ENCODE assay signal across 8 cellular contexts in the genomic region with DNA sequence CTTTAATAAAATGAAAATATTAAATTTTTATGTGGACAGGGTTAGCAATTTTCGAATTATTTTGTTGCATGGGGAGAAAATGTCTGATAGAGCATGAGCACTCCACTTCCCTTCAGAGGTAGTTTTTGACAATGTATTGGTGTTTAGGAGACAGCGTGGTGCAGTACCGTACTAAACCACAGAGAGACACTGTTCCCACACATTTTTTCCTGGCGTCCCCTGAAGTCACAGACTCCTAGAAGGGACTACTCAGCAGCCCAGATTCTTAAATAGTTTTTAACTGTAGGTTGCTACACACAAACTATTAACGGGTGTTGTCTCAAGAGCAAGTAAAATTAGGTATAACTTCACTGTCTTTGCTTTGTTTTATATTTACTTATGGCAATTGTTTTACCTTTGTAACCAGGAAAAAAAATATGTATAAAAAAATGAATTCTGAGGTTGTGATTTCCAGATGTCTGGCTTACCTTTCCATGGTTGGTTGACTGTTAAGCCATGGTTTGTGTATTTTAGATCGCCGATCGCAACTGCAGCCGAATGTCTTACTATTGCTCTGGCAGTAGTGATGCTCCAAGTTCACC.
DNase-seq lines count a peak whose midpoint lies in the region; FAIRE-seq and TF ChIP-seq lines count a peak whose summit lies in the region.

No MANE protein-coding gene starts in this region.

- TF ChIP-seq CTCF in foreskin fibroblast (IDR thresholded peaks at IDR 0.05; ENCODE audit: low read depth, low read length), result peak; percentile 79

- TF ChIP-seq POLR2A in GM12891 (IDR thresholded peaks at IDR 0.05; ENCODE audit: low read depth, low read length), result no peak

- DNase-seq in AG08396 (ENCODE audit: low spot score), result peak; percentile 52
- DNase-seq in GM12891 (ENCODE audit: insufficient read length, low spot score), result no peak
- DNase-seq in NCI-H2107 treated with DMSO at 0.1 percent for 48 hours (lab: John Stamatoyannopoulos, UW; ENCODE audit: unreplicated experiment), result peak; percentile 33
- peak; percentile 11 for DNase-seq in activated CD4-positive, alpha-beta T cell treated with anti-CD3 and anti-CD28 coated beads, Interleukin-2, amount 50 U/mL, for 1 hour
- peak; percentile 4 to 33 for DNase-seq in foreskin fibroblast
- DNase-seq in nucleus accumbens (lab: John Stamatoyannopoulos, UW), result peak in 39 of 56 donors; percentile 1 to 71 (median 20)
- DNase-seq in OCI-M2 (lab: John Stamatoyannopoulos, UW; ENCODE audit: unreplicated experiment), result no peak
- DNase-seq in 8988T, result no peak

- H3K4me3 ChIP-seq in foreskin fibroblast (ENCODE audit: low read depth in 1 of 2, low read length in 2 of 2), result no peak overlapping the region

- peak; percentile 28 for FAIRE-seq in GM12891 (lab: Jason Lieb, UNC)

TF ChIP-seq in GM12891, 5 proteins besides CTCF, POLR2A, EP300 and RAD21:
- TF ChIP-seq POU2F2 (IDR thresholded peaks at IDR 0.05; ENCODE audit: low read depth, low read length) (no peak), PAX5 (IDR thresholded peaks at IDR 0.05; ENCODE audit: insufficient read depth, low read length, severe bottlenecking) (no peak), TAF1 (IDR thresholded peaks at IDR 0.05; ENCODE audit: low read depth, low read length) (no peak), POLR2AphosphoS5 (IDR thresholded peaks at IDR 0.05; ENCODE audit: low read depth, low read length) (no peak), SPI1 (IDR thresholded peaks at IDR 0.05; ENCODE audit: low read depth, low read length) (no peak)

Comparison
In these comparisons a context has a peak if more than half of its experiments do, and no peak if none do; other contexts are left out.
1. DNase-seq: peak in AG08396 (single experiment), NCI-H2107 treated with DMSO at 0.1 percent for 48 hours (single experiment), activated CD4-positive, alpha-beta T cell treated with anti-CD3 and anti-CD28 coated beads, Interleukin-2, amount 50 U/mL, for 1 hour (single experiment), foreskin fibroblast (2 of 2) and nucleus accumbens (39 of 56); none in GM12891 (single experiment), OCI-M2 (single experiment) and 8988T (single experiment).